ENCODE assay signal across 14 cellular contexts in genomic region chr3:11495948-11496557, GRCh38.
DNase-seq lines count a peak whose midpoint lies in the region; ATAC-seq and TF ChIP-seq lines count a peak whose summit lies in the region.
"Had no signal": no experiment of that assay in that cellular context is flagged by ENCODE, and none has a peak within 500 bp of the region (broad histone marks: within the 10 kb centered on the region; RNA-seq: fewer than 3 reads in every experiment).

No MANE protein-coding gene starts in this region.

- peaks cover 8% of the 10 kb centered on the region for H3K9me3 Mint-ChIP-seq in type B pancreatic cell
- H3K9me3 Mint-ChIP-seq: memory B cell had no signal

- no peak overlapping the region for H3K4me3 ChIP-seq in NT2/D1 (ENCODE audit: insufficient read length, low read depth)
- H3K4me3 ChIP-seq: sigmoid colon had no signal

- peak; percentile 87 for ATAC-seq in sciatic nerve
- ATAC-seq in HG03095 (IDR thresholded peaks at IDR 0.05; ENCODE audit: unreplicated experiment), result no peak

- H3K27ac Mint-ChIP-seq in type B pancreatic cell, result no peak overlapping the region
- H3K27ac Mint-ChIP-seq: memory B cell had no signal

- no peaks in the 10 kb centered on the region for H3K4me1 ChIP-seq in NT2/D1 (ENCODE audit: insufficient read depth, insufficient read length)

- no peak overlapping the region for H3K4me3 Mint-ChIP-seq in type B pancreatic cell
- H3K4me3 Mint-ChIP-seq: memory B cell had no signal

- H3K4me1 Mint-ChIP-seq in type B pancreatic cell (ENCODE audit: unreplicated experiment), result peaks cover 25% of the 10 kb centered on the region

- no peak overlapping the region for H3K9ac ChIP-seq in NT2/D1 (ENCODE audit: insufficient read length, low read depth)

- no peaks in the 10 kb centered on the region for H3K27me3 Mint-ChIP-seq in type B pancreatic cell
- H3K27me3 Mint-ChIP-seq: memory B cell had no signal

- TF ChIP-seq CTCF in type B pancreatic cell (conservative IDR thresholded peaks at IDR 0.05), result no peak

- H3K27me3 ChIP-seq in NT2/D1 (ENCODE audit: insufficient read depth, insufficient read length), result no peaks in the 10 kb centered on the region
- H3K27me3 ChIP-seq: sigmoid colon had no signal

- peaks cover 20% of the 10 kb centered on the region; the same call in 1 of the 2 replicates for H3K9me3 ChIP-seq in NT2/D1 (ENCODE audit: insufficient read depth, low read length)
- H3K9me3 ChIP-seq: sigmoid colon had no signal

- H3K36me3 Mint-ChIP-seq in type B pancreatic cell, result peaks cover 18% of the 10 kb centered on the region

- intact Hi-C loops in sciatic nerve (cut with DNase I), result no loop called here

- H3K36me3 ChIP-seq in NT2/D1 (ENCODE audit: insufficient read depth, insufficient read length, low read length), result no peaks in the 10 kb centered on the region
- H3K36me3 ChIP-seq: sigmoid colon had no signal

- DNase-seq in NT2/D1 (ENCODE audit: low read depth, low spot score), result peak; percentile 76
- peak; percentile 97 for DNase-seq in dermis blood vessel endothelial cell
- peak; percentile 44 for DNase-seq in kidney tubule cell (ENCODE audit: low spot score)
- DNase-seq in sciatic nerve (ENCODE audit: low spot score), result no peak
- no peak for DNase-seq in type B pancreatic cell (ENCODE audit: extremely low spot score, unreplicated experiment)
- DNase-seq in GOT3 (lab: John Stamatoyannopoulos, UW), result no peak
- DNase-seq: activated CD4-positive, alpha-beta T cell treated with anti-CD3 and anti-CD28 coated beads, Interleukin-2, amount 50 U/mL, for 48 hours; activated gamma-delta T cell; Kasumi-1; NCI-H1694 treated with DMSO at 0.1 percent for 48 hours; sigmoid colon; substantia nigra had no signal

Comparison
In these comparisons a context has a peak if more than half of its experiments do, and no peak if none do; other contexts are left out.
1. DNase-seq: peak in NT2/D1 (single experiment), dermis blood vessel endothelial cell (single experiment) and kidney tubule cell (single experiment); none in sciatic nerve (single experiment), type B pancreatic cell (single experiment) and GOT3 (single experiment).